Comparison of ENCODE assay signal across 28 cellular contexts in genomic region chr3:14353486-14353885, GRCh38. TPM values are rescaled to one million over a fixed set of nuclear protein-coding genes. Genes with fewer than 3 reads are reported as not detected.
DNase-seq lines count a peak whose midpoint lies in the region; ATAC-seq and TF ChIP-seq lines count a peak whose summit lies in the region.
"Had no signal": no experiment of that assay in that cellular context is flagged by ENCODE, and none has a peak within 500 bp of the region (broad histone marks: within the 10 kb centered on the region; RNA-seq: fewer than 3 reads in every experiment).

No MANE protein-coding gene starts in this region.

- H3K4me1 ChIP-seq in GM23338 (ENCODE audit: insufficient read depth): peaks cover 8% of the 10 kb centered on the region; the same call in 1 of the 2 replicates
- H3K4me1 ChIP-seq: HAP-1 had no signal

- no peaks in the 10 kb centered on the region for H3F3A ChIP-seq in GM23338 (replicated peaks; ENCODE audit: low read depth)

- DNase-seq in GM23338 (ENCODE audit: low spot score) (no peak), NCI-H82 treated with DMSO at 0.1 percent for 48 hours (lab: John Stamatoyannopoulos, UW; ENCODE audit: unreplicated experiment) (peak; percentile 33), cerebellar cortex (ENCODE audit: low spot score) (peak; percentile 24), NCI-H526 treated with DMSO at 0.1 percent for 48 hours (lab: John Stamatoyannopoulos, UW) (no peak), COR-L47 (lab: John Stamatoyannopoulos, UW) (no peak), HUDEP-2 (lab: John Stamatoyannopoulos, UW; ENCODE audit: unreplicated experiment in 76 of 76) (no peak)
- DNase-seq: activated gamma-delta T cell treated with Interleukin-2 at 50 U/mL for 16 hours; activated naive CD8-positive, alpha-beta T cell treated with anti-CD3 and anti-CD28 coated beads, Interleukin-2, amount 50 U/mL, for 24 hours; activated T-cell treated with anti-CD3 and anti-CD28 coated beads, Interleukin-2, amount 50 U/mL, for 48 hours; caudate nucleus; CD4-positive, CD25-positive, alpha-beta regulatory T cell; effector memory CD8-positive, alpha-beta T cell; erythroblast; head of caudate nucleus; naive thymus-derived CD8-positive, alpha-beta T cell; NCI-H1048; NCI-H1694; NCI-H446; OCI-M1; ovary; stimulated activated naive B cell treated with anti-CD40 and anti-IgM and Interleukin-4, amounts not matched to agents 10 μg/mL and 1 μg/mL and 100 μg/mL, for 72 hours; substantia nigra; T-helper 1 cell; upper lobe of left lung had no signal

- peaks cover 19% of the 10 kb centered on the region for H3K27me3 Mint-ChIP-seq in GM23338 (ENCODE audit: insufficient read depth, low read depth, poor library complexity)
- peaks cover 23% of the 10 kb centered on the region for H3K27me3 Mint-ChIP-seq in nephron (ENCODE audit: low read depth)
- H3K27me3 Mint-ChIP-seq: activated naive CD8-positive, alpha-beta T cell treated with anti-CD3 and anti-CD28 coated beads, Interleukin-2, amount 50 U/mL, for 24 hours had no signal

- no peaks in the 10 kb centered on the region for H3K9me3 Mint-ChIP-seq in GM23338
- no peaks in the 10 kb centered on the region for H3K9me3 Mint-ChIP-seq in nephron
- H3K9me3 Mint-ChIP-seq: activated naive CD8-positive, alpha-beta T cell treated with anti-CD3 and anti-CD28 coated beads, Interleukin-2, amount 50 U/mL, for 24 hours; CD4-positive, CD25-positive, alpha-beta regulatory T cell; effector memory CD8-positive, alpha-beta T cell; IgD-negative memory B cell; naive thymus-derived CD8-positive, alpha-beta T cell; stimulated activated naive B cell treated with anti-CD40 and anti-IgM and Interleukin-4, amounts not matched to agents 10 μg/mL and 1 μg/mL and 100 μg/mL, for 72 hours had no signal

- no peak overlapping the region for H3K27ac ChIP-seq in GM23338 (ENCODE audit: low read depth)
- H3K27ac ChIP-seq: ovary, upper lobe of left lung had no signal

- no peak overlapping the region for H3K27ac Mint-ChIP-seq in GM23338
- peak overlapping the region; percentile 49 to 87 (median 56) for H3K27ac Mint-ChIP-seq in nephron
- H3K27ac Mint-ChIP-seq: activated naive CD8-positive, alpha-beta T cell treated with anti-CD3 and anti-CD28 coated beads, Interleukin-2, amount 50 U/mL, for 24 hours; CD4-positive, CD25-positive, alpha-beta regulatory T cell; effector memory CD8-positive, alpha-beta T cell; IgD-negative memory B cell; naive thymus-derived CD8-positive, alpha-beta T cell; stimulated activated naive B cell treated with anti-CD40 and anti-IgM and Interleukin-4, amounts not matched to agents 10 μg/mL and 1 μg/mL and 100 μg/mL, for 72 hours had no signal

- no peak overlapping the region for H3K4me3 ChIP-seq in GM23338
- H3K4me3 ChIP-seq: HAP-1, ovary, upper lobe of left lung had no signal

- no peak overlapping the region; the same call in 2 of the 3 replicates for H3K4me3 Mint-ChIP-seq in GM23338
- H3K4me3 Mint-ChIP-seq in nephron: peak overlapping the region in 1 of 3 experiments; percentile 12
- H3K4me3 Mint-ChIP-seq: activated naive CD8-positive, alpha-beta T cell treated with anti-CD3 and anti-CD28 coated beads, Interleukin-2, amount 50 U/mL, for 24 hours; CD4-positive, CD25-positive, alpha-beta regulatory T cell; effector memory CD8-positive, alpha-beta T cell; naive thymus-derived CD8-positive, alpha-beta T cell; stimulated activated naive B cell treated with anti-CD40 and anti-IgM and Interleukin-4, amounts not matched to agents 10 μg/mL and 1 μg/mL and 100 μg/mL, for 72 hours had no signal

- TF ChIP-seq CTCF in GM23338 (conservative IDR thresholded peaks at IDR 0.05; ENCODE audit: low read depth in 2 of 2) (no peak), nephron (IDR thresholded peaks at IDR 0.05; ENCODE audit: unreplicated experiment in 3 of 3) (no peak)

- no peaks in the 10 kb centered on the region for H3K79me2 ChIP-seq in GM23338 (replicated peaks; ENCODE audit: insufficient read depth)

- H2AFZ ChIP-seq in GM23338: peak overlapping the region; percentile 34; the same call in 1 of the 2 replicates

- no peaks in the 10 kb centered on the region for H3K36me3 ChIP-seq in GM23338 (ENCODE audit: insufficient read depth)
- H3K36me3 ChIP-seq: HAP-1, ovary, upper lobe of left lung had no signal

- H3K9me2 ChIP-seq in GM23338 (ENCODE audit: insufficient read depth): no peaks in the 10 kb centered on the region

- peak; percentile 57 for ATAC-seq in GM23338
- no peak for ATAC-seq in GM18873 (IDR thresholded peaks at IDR 0.05; ENCODE audit: low FRiP score, unreplicated experiment)
- ATAC-seq: activated naive CD8-positive, alpha-beta T cell treated with anti-CD3 and anti-CD28 coated beads, Interleukin-2, amount 50 U/mL, for 24 hours; effector memory CD8-positive, alpha-beta T cell; naive thymus-derived CD8-positive, alpha-beta T cell; stimulated activated naive B cell treated with anti-CD40 and anti-IgM and Interleukin-4, amounts not matched to agents 10 μg/mL and 1 μg/mL and 100 μg/mL, for 72 hours had no signal

- H3K4me1 Mint-ChIP-seq in GM23338: peaks cover 22% of the 10 kb centered on the region
- H3K4me1 Mint-ChIP-seq in nephron: peaks cover 26% of the 10 kb centered on the region
- H3K4me1 Mint-ChIP-seq: activated naive CD8-positive, alpha-beta T cell treated with anti-CD3 and anti-CD28 coated beads, Interleukin-2, amount 50 U/mL, for 24 hours; CD4-positive, CD25-positive, alpha-beta regulatory T cell; IgD-negative memory B cell; naive thymus-derived CD8-positive, alpha-beta T cell; stimulated activated naive B cell treated with anti-CD40 and anti-IgM and Interleukin-4, amounts not matched to agents 10 μg/mL and 1 μg/mL and 100 μg/mL, for 72 hours had no signal

- H3K36me3 Mint-ChIP-seq in GM23338 (ENCODE audit: low read depth) (no peaks in the 10 kb centered on the region), nephron (ENCODE audit: low read depth) (no peaks in the 10 kb centered on the region)
- H3K36me3 Mint-ChIP-seq: CD4-positive, CD25-positive, alpha-beta regulatory T cell; IgD-negative memory B cell; naive thymus-derived CD8-positive, alpha-beta T cell; stimulated activated naive B cell treated with anti-CD40 and anti-IgM and Interleukin-4, amounts not matched to agents 10 μg/mL and 1 μg/mL and 100 μg/mL, for 72 hours had no signal

- no peaks in the 10 kb centered on the region for H3K27me3 ChIP-seq in GM23338 (ENCODE audit: insufficient read depth)
- H3K27me3 ChIP-seq: ovary, upper lobe of left lung had no signal

- 0 out of 2 replicates have a peak overlapping the region, but pooled peaks have one; percentile 55 for H3K4me2 ChIP-seq in GM23338

- no peaks in the 10 kb centered on the region for H4K20me1 ChIP-seq in GM23338 (replicated peaks; ENCODE audit: insufficient read depth)

TF ChIP-seq in GM23338, 12 proteins besides CTCF, POLR2A, EP300 and RAD21 (continues in another document):
- TF ChIP-seq, protein P1, sequence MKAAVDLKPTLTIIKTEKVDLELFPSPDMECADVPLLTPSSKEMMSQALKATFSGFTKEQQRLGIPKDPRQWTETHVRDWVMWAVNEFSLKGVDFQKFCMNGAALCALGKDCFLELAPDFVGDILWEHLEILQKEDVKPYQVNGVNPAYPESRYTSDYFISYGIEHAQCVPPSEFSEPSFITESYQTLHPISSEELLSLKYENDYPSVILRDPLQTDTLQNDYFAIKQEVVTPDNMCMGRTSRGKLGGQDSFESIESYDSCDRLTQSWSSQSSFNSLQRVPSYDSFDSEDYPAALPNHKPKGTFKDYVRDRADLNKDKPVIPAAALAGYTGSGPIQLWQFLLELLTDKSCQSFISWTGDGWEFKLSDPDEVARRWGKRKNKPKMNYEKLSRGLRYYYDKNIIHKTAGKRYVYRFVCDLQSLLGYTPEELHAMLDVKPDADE (IDR thresholded peaks at IDR 0.05): no peak
- TF ChIP-seq STAT1 (IDR thresholded peaks at IDR 0.05; ENCODE audit: unreplicated experiment) (no peak), POLR2AphosphoS5 (IDR thresholded peaks at IDR 0.05; ENCODE audit: low read depth) (no peak)

RNA-seq across cellular contexts. Expression of gene SLC6A6, which starts 48.9 kb away (rescaled TPM):
- 142 and 150 TPM in 2 replicates for total RNA-seq in GM23338 (2014; rRNA removed; shearing (Covaris generic))
- polyA plus RNA-seq in GM23338 (2016; fragmentation: Nextera tagmentation; extraction: Ambion mirVana): 27.5 and 31.6 TPM in 2 replicates

Comparison
In these comparisons a context has a peak if more than half of its experiments do, and no peak if none do; other contexts are left out.
1. DNase-seq: peak in NCI-H82 treated with DMSO at 0.1 percent for 48 hours (single experiment) and cerebellar cortex (single experiment); none in GM23338 (single experiment), NCI-H526 treated with DMSO at 0.1 percent for 48 hours (single experiment), COR-L47 (single experiment) and HUDEP-2 (0 of 76).